In genomic region chr5:86833868-86834267, GRCh38 we compare ENCODE assay signal across 9 cellular contexts.
"Had no signal": no experiment of that assay in that cellular context is flagged by ENCODE, and none has a peak within 500 bp of the region (broad histone marks: within the 10 kb centered on the region; RNA-seq: fewer than 3 reads in every experiment).

No MANE protein-coding gene starts in this region.

- ATAC-seq: HCT116 had no signal

- H3K9me3 Mint-ChIP-seq: HFFc6 had no signal

- H3K4me3 ChIP-seq: GM23248, HAP-1 had no signal

- H3K4me1 ChIP-seq: HAP-1 had no signal

- H3K9ac ChIP-seq: GM23248 had no signal

- H3K4me1 Mint-ChIP-seq: IgD-negative memory B cell had no signal

- H3K27me3 Mint-ChIP-seq: IgD-negative memory B cell had no signal

- H2AFZ ChIP-seq: GM23248 had no signal

- H3K27ac ChIP-seq: GM23248, HL-60 had no signal

- DNase-seq: GM23248, GOT3, H7, HFFc6, KG1 had no signal

- H3K4me3 Mint-ChIP-seq: HFFc6, IgD-negative memory B cell had no signal

- H3K27ac Mint-ChIP-seq: HFFc6, IgD-negative memory B cell had no signal

- H3K36me3 ChIP-seq: HAP-1 had no signal

- H3K9me3 ChIP-seq: HAP-1 had no signal
